Comparison of ENCODE assay signal across 30 cellular contexts in genomic region chr14:88695873-88696272, GRCh38.
DNase-seq lines count a peak whose midpoint lies in the region; ATAC-seq and TF ChIP-seq lines count a peak whose summit lies in the region.
"Had no signal": no experiment of that assay in that cellular context is flagged by ENCODE, and none has a peak within 500 bp of the region (broad histone marks: within the 10 kb centered on the region; RNA-seq: fewer than 3 reads in every experiment).

No MANE protein-coding gene starts in this region.

- peak; percentile 53 for ATAC-seq in RWPE2 (ENCODE audit: low read depth)
- ATAC-seq: left ventricle myocardium superior; right cardiac atrium; stimulated activated naive CD8-positive, alpha-beta T cell treated with anti-CD3 and anti-CD28 coated beads, Interleukin-15, Interleukin-2, amounts not matched to agents 100 U/mL and 50 U/mL, for 24 hours; upper lobe of right lung had no signal

- DNase-seq in GM23248 (peak; percentile 29), RWPE2 (ENCODE audit: low spot score) (no peak), epithelial cell of prostate (ENCODE audit: low read depth, low spot score) (peak; percentile 44), kidney tubule cell (ENCODE audit: low spot score) (peak; percentile 22), NCI-H1694 (lab: John Stamatoyannopoulos, UW) (no peak), caudate nucleus (lab: John Stamatoyannopoulos, UW) (no peak), T-helper 2 cell (no peak), HuH-7.5 (ENCODE audit: low spot score) (no peak)
- DNase-seq: activated CD4-positive, alpha-beta T cell treated with anti-CD3 and anti-CD28 coated beads for 48 hours; activated T-cell treated with anti-CD3 and anti-CD28 coated beads for 4 hours; anterior cingulate cortex; DMS79; endodermal cell; esophagus squamous epithelium; GF-D8; Kasumi-1; left ventricle myocardium superior; MV-4-11; NCI-H1436 treated with DMSO at 0.1 percent for 48 hours; NCI-H345; NCI-H69; right cardiac atrium; SIG-M5; stimulated activated CD4-positive, alpha-beta T cell treated with anti-CD3 and anti-CD28 coated beads, Interleukin-1b, Interleukin-23, amount 100 ng/mL, for 48 hours; stimulated activated naive CD8-positive, alpha-beta T cell treated with anti-CD3 and anti-CD28 coated beads, Interleukin-15, Interleukin-2, amounts not matched to agents 100 U/mL and 50 U/mL, for 24 hours; upper lobe of right lung had no signal

- no peaks in the 10 kb centered on the region for H3K4me1 ChIP-seq in GM23248 (ENCODE audit: insufficient read depth)
- H3K4me1 ChIP-seq in RWPE2 (ENCODE audit: insufficient read depth, poor library complexity, severe bottlenecking): peaks cover 32% of the 10 kb centered on the region
- H3K4me1 ChIP-seq: esophagus squamous epithelium, neural progenitor cell, parathyroid adenoma, upper lobe of right lung had no signal

- no peaks in the 10 kb centered on the region for H3K79me2 ChIP-seq in GM23248 (ENCODE audit: insufficient read depth)
- H3K79me2 ChIP-seq: parathyroid adenoma had no signal

- H3K27ac ChIP-seq in GM23248 (no peak overlapping the region), RWPE2 (ENCODE audit: poor library complexity, severe bottlenecking) (peak overlapping the region; percentile 88), epithelial cell of prostate (no peak overlapping the region), caudate nucleus (ENCODE audit: low read depth, low read length) (no peak overlapping the region)
- H3K27ac ChIP-seq: C4-2B, esophagus squamous epithelium, neural progenitor cell, parathyroid adenoma, upper lobe of right lung, VCaP had no signal

- WGBS in GM23248 (ENCODE audit: low coverage in 1 of 2, low lambda C conversion rate in 2 of 2, missing lambda C conversion rate in 2 of 2), 2 experiments: 38 to 41% methylated on average over 2 of the region's 2 CpGs

- no peak overlapping the region for H3K4me2 ChIP-seq in GM23248 (ENCODE audit: unreplicated experiment)
- H3K4me2 ChIP-seq: neural progenitor cell had no signal

- H3K9me3 ChIP-seq in GM23248 (ENCODE audit: low read depth) (no peaks in the 10 kb centered on the region), RWPE2 (ENCODE audit: severe bottlenecking) (no peaks in the 10 kb centered on the region)
- H3K9me3 ChIP-seq: esophagus squamous epithelium, upper lobe of right lung had no signal

- H4K20me1 ChIP-seq in GM23248 (ENCODE audit: insufficient read depth): no peaks in the 10 kb centered on the region

- no peak for TF ChIP-seq CTCF in RWPE2 (IDR thresholded peaks at IDR 0.05; ENCODE audit: poor library complexity, severe bottlenecking)

- H3K27me3 ChIP-seq in GM23248 (replicated peaks; ENCODE audit: insufficient read depth) (no peaks in the 10 kb centered on the region), RWPE2 (ENCODE audit: insufficient read depth, poor library complexity, severe bottlenecking) (no peaks in the 10 kb centered on the region)
- H3K27me3 ChIP-seq: esophagus squamous epithelium, upper lobe of right lung had no signal

- in situ Hi-C loops in GM23248 (cut with MboI): no loop called here

- no peaks in the 10 kb centered on the region for H3F3A ChIP-seq in GM23248 (ENCODE audit: insufficient read depth)

- no peaks in the 10 kb centered on the region for H3K9me2 ChIP-seq in GM23248 (ENCODE audit: insufficient read depth)

- H3K36me3 ChIP-seq in GM23248 (ENCODE audit: low read depth) (no peaks in the 10 kb centered on the region), RWPE2 (ENCODE audit: low read depth) (no peaks in the 10 kb centered on the region)
- H3K36me3 ChIP-seq: esophagus squamous epithelium, neural progenitor cell, upper lobe of right lung had no signal

- H3K9ac ChIP-seq in GM23248: no peak overlapping the region
- H3K9ac ChIP-seq: neural progenitor cell, parathyroid adenoma had no signal

- no peak overlapping the region for H2AFZ ChIP-seq in GM23248
- H2AFZ ChIP-seq: neural progenitor cell, parathyroid adenoma had no signal

- H3K4me3 ChIP-seq in GM23248 (no peak overlapping the region), RWPE2 (ENCODE audit: severe bottlenecking) (no peak overlapping the region)
- H3K4me3 ChIP-seq: esophagus squamous epithelium, neural progenitor cell, upper lobe of right lung had no signal

Comparison
In these comparisons a context has a peak if more than half of its experiments do, and no peak if none do; other contexts are left out.
1. DNase-seq: peak in GM23248 (single experiment), epithelial cell of prostate (single experiment) and kidney tubule cell (single experiment); none in RWPE2 (single experiment), NCI-H1694 (single experiment), caudate nucleus (0 of 61), T-helper 2 cell (0 of 5) and HuH-7.5 (single experiment).